ENCODE assay signal across 18 cellular contexts in genomic region chr9:36970007-36970888, GRCh38.
DNase-seq lines count a peak whose midpoint lies in the region; ATAC-seq and TF ChIP-seq lines count a peak whose summit lies in the region.
"Had no signal": no experiment of that assay in that cellular context is flagged by ENCODE, and none has a peak within 500 bp of the region (broad histone marks: within the 10 kb centered on the region; RNA-seq: fewer than 3 reads in every experiment).

No MANE protein-coding gene starts in this region.

- no peak overlapping the region for H3K27ac Mint-ChIP-seq in activated CD8-positive, alpha-beta T cell treated with anti-CD3 and anti-CD28 coated beads, Interleukin-2, amount 10 ng/mL, durations not matched to agents 7 days and 5 days
- H3K27ac Mint-ChIP-seq: natural killer cell had no signal

- DNase-seq in CD1c-positive myeloid dendritic cell (ENCODE audit: extremely low spot score) (peak; percentile 5), RKO (ENCODE audit: low spot score) (peak; percentile 18), iris pigment epithelial cell (ENCODE audit: low read depth) (peak; percentile 23), SKM-1 (lab: John Stamatoyannopoulos, UW; ENCODE audit: unreplicated experiment) (no peak), erythroblast (lab: John Stamatoyannopoulos, UW) (no peak)
- no peak for DNase-seq in stimulated activated CD8-positive, alpha-beta memory T cell treated with anti-CD3 and anti-CD28 coated beads, Interleukin-4, amount 100 ng/mL, for 48 hours
- DNase-seq in activated CD8-positive, alpha-beta T cell treated with anti-CD3 and anti-CD28 coated beads, Interleukin-2, amount 10 ng/mL, durations not matched to agents 7 days and 5 days, result no peak
- DNase-seq: activated naive CD4-positive, alpha-beta T cell treated with anti-CD3 and anti-CD28 coated beads, Interleukin-2, amount 50 U/mL, for 16 hours; C1 segment of cervical spinal cord; MV-4-11; natural killer cell; retina; SIG-M5; stimulated activated CD4-positive, alpha-beta T cell treated with anti-CD3 and anti-CD28 coated beads, Interleukin-2, amount 100 ng/mL, for 48 hours had no signal

- no peaks in the 10 kb centered on the region for H3K9me3 Mint-ChIP-seq in activated CD8-positive, alpha-beta T cell treated with anti-CD3 and anti-CD28 coated beads, Interleukin-2, amount 10 ng/mL, durations not matched to agents 7 days and 5 days (ENCODE audit: insufficient read depth)
- H3K9me3 Mint-ChIP-seq: central memory CD8-positive, alpha-beta T cell; natural killer cell; stimulated activated effector memory CD8-positive, alpha-beta T cell treated with anti-CD3 and anti-CD28 coated beads, Interleukin-12 subunit alpha, Interleukin-12 subunit beta, amount 100 ng/mL, for 72 hours had no signal

- no peak for TF ChIP-seq CTCF in HEK293 (tag by site-specific recombination; IDR thresholded peaks at IDR 0.05)

- no peak overlapping the region for H3K4me3 Mint-ChIP-seq in activated CD8-positive, alpha-beta T cell treated with anti-CD3 and anti-CD28 coated beads, Interleukin-2, amount 10 ng/mL, durations not matched to agents 7 days and 5 days
- H3K4me3 Mint-ChIP-seq: central memory CD8-positive, alpha-beta T cell; natural killer cell; stimulated activated effector memory CD8-positive, alpha-beta T cell treated with anti-CD3 and anti-CD28 coated beads, Interleukin-12 subunit alpha, Interleukin-12 subunit beta, amount 100 ng/mL, for 72 hours had no signal

- H3K27me3 Mint-ChIP-seq in activated CD8-positive, alpha-beta T cell treated with anti-CD3 and anti-CD28 coated beads, Interleukin-2, amount 10 ng/mL, durations not matched to agents 7 days and 5 days (ENCODE audit: low read depth), result peaks cover 5% of the 10 kb centered on the region

- H3K4me3 ChIP-seq in HEK293 (ENCODE audit: low read depth, low read length), result no peak overlapping the region

- no peaks in the 10 kb centered on the region for H3K36me3 Mint-ChIP-seq in activated CD8-positive, alpha-beta T cell treated with anti-CD3 and anti-CD28 coated beads, Interleukin-2, amount 10 ng/mL, durations not matched to agents 7 days and 5 days (ENCODE audit: low read depth)
- H3K36me3 Mint-ChIP-seq: natural killer cell had no signal

- H3K4me1 ChIP-seq in HEK293 (ENCODE audit: control insufficient read depth, insufficient read depth, low read length), result peaks cover 4% of the 10 kb centered on the region

- H3K9me3 ChIP-seq in HEK293 (ENCODE audit: control insufficient read depth, insufficient read depth, low read depth, low read length), result no peaks in the 10 kb centered on the region

- CTCF ChIA-PET in HEK293 (lab: Yijun Ruan, JAX), result interaction anchor here (0.5 to 4.6 kb wide), 14 partner anchors 10 to 366 kb away, joined by 3 to 22 read pairs (median 4); no protein-coding TSS in a partner anchor
- CTCF ChIA-PET in activated CD8-positive, alpha-beta T cell treated with anti-CD3 and anti-CD28 coated beads, Interleukin-2, amount 10 ng/mL, durations not matched to agents 7 days and 5 days (lab: Charles Lee), result no interaction called here

- H3K4me1 Mint-ChIP-seq in activated CD8-positive, alpha-beta T cell treated with anti-CD3 and anti-CD28 coated beads, Interleukin-2, amount 10 ng/mL, durations not matched to agents 7 days and 5 days (ENCODE audit: low read depth), result no peaks in the 10 kb centered on the region
- H3K4me1 Mint-ChIP-seq: central memory CD8-positive, alpha-beta T cell; natural killer cell; stimulated activated effector memory CD8-positive, alpha-beta T cell treated with anti-CD3 and anti-CD28 coated beads, Interleukin-12 subunit alpha, Interleukin-12 subunit beta, amount 100 ng/mL, for 72 hours had no signal

- no peak overlapping the region for H3K27ac ChIP-seq in HEK293 (ENCODE audit: extremely low read depth, low read depth, low read length)

- no peaks in the 10 kb centered on the region for H3K36me3 ChIP-seq in HEK293 (ENCODE audit: control insufficient read depth in 2 of 2, insufficient read depth in 1 of 2, low read length in 2 of 2)

- ATAC-seq in activated CD8-positive, alpha-beta T cell treated with anti-CD3 and anti-CD28 coated beads, Interleukin-2, amount 10 ng/mL, durations not matched to agents 7 days and 5 days, result no peak
- ATAC-seq: left lobe of liver; natural killer cell; stimulated activated effector memory CD8-positive, alpha-beta T cell treated with anti-CD3 and anti-CD28 coated beads, Interleukin-12 subunit alpha, Interleukin-12 subunit beta, amount 100 ng/mL, for 72 hours had no signal

- no peak for TF ChIP-seq POLR2A in erythroblast (IDR thresholded peaks at IDR 0.05; ENCODE audit: low read length)

- POLR2A ChIA-PET in HEK293 (lab: Yijun Ruan, JAX), result no interaction called here
- POLR2A ChIA-PET in activated CD8-positive, alpha-beta T cell treated with anti-CD3 and anti-CD28 coated beads, Interleukin-2, amount 10 ng/mL, durations not matched to agents 7 days and 5 days (lab: Charles Lee), result no interaction called here

TF ChIP-seq in HEK293, 187 proteins besides CTCF, POLR2A, EP300 and RAD21:
- no peak for TF ChIP-seq ZNF366 (tag by site-specific recombination; conservative IDR thresholded peaks at IDR 0.05)
- peak; percentile 39; the same call in 1 of the 2 replicates for TF ChIP-seq SP3 (tag by site-specific recombination; IDR thresholded peaks at IDR 0.05)
- no peak for TF ChIP-seq ZNF521 (tag by site-specific recombination; IDR thresholded peaks at IDR 0.05)
- 0 out of 2 replicates have a peak, but pooled peaks have one; percentile 24 for TF ChIP-seq ZBTB17 (tag by site-specific recombination; IDR thresholded peaks at IDR 0.05)
- TF ChIP-seq ZNF513 (tag by site-specific recombination; IDR thresholded peaks at IDR 0.05), result no peak
- peak; percentile 56; the same call in 1 of the 2 replicates for TF ChIP-seq ZNF398 (tag by site-specific recombination; IDR thresholded peaks at IDR 0.05)
- TF ChIP-seq ZNF311 (tag by site-specific recombination; IDR thresholded peaks at IDR 0.05; ENCODE audit: borderline replicate concordance), result no peak
- no peak for TF ChIP-seq ZEB2 (tag by site-specific recombination; IDR thresholded peaks at IDR 0.05)
- TF ChIP-seq SCRT2 (tag by site-specific recombination; IDR thresholded peaks at IDR 0.05), result peak; percentile 53; the same call in 1 of the 2 replicates
- no peak for TF ChIP-seq ZNF768 (tag by site-specific recombination; IDR thresholded peaks at IDR 0.05)
- no peak for TF ChIP-seq ZNF18 (tag by site-specific recombination; IDR thresholded peaks at IDR 0.05)

Comparison
In these comparisons a context has a peak if more than half of its experiments do, and no peak if none do; other contexts are left out.
1. DNase-seq: peak in CD1c-positive myeloid dendritic cell (single experiment), RKO (single experiment) and iris pigment epithelial cell (single experiment); none in SKM-1 (single experiment), erythroblast (0 of 2), stimulated activated CD8-positive, alpha-beta memory T cell treated with anti-CD3 and anti-CD28 coated beads, Interleukin-4, amount 100 ng/mL, for 48 hours (single experiment) and activated CD8-positive, alpha-beta T cell treated with anti-CD3 and anti-CD28 coated beads, Interleukin-2, amount 10 ng/mL, durations not matched to agents 7 days and 5 days (single experiment).